Comparison of ENCODE assay signal across 7 cellular contexts in genomic region chr1:93701619-93702018, GRCh38. TPM values are rescaled to one million over a fixed set of nuclear protein-coding genes. Genes with fewer than 3 reads are reported as not detected.
A peak's percentile ranks its signal among the peaks of the same experiment; 100 is the strongest.
DNase-seq lines count a peak whose midpoint lies in the region; ATAC-seq, FAIRE-seq and TF ChIP-seq lines count a peak whose summit lies in the region.

No MANE protein-coding gene starts in this region.

- no peaks in the 10 kb centered on the region for H3K27me3 ChIP-seq in smooth muscle cell (ENCODE audit: low read depth)

- ATAC-seq in GM18858 (IDR thresholded peaks at IDR 0.05; ENCODE audit: unreplicated experiment) (no peak), left lobe of liver (no peak)

- H3K4me2 ChIP-seq in smooth muscle cell, result peak overlapping the region; percentile 52

- no peaks in the 10 kb centered on the region for H3F3A ChIP-seq in smooth muscle cell (ENCODE audit: low read depth)

- H3K9me3 ChIP-seq in smooth muscle cell (replicated peaks; ENCODE audit: low read depth), result no peaks in the 10 kb centered on the region

- H3K4me3 ChIP-seq in fibroblast of mammary gland (ENCODE audit: control insufficient read depth, low read depth, low read length) (no peak overlapping the region), smooth muscle cell (no peak overlapping the region)

- no peaks in the 10 kb centered on the region for H3K36me3 ChIP-seq in smooth muscle cell (ENCODE audit: low read depth)

- no peaks in the 10 kb centered on the region for H4K20me1 ChIP-seq in smooth muscle cell (ENCODE audit: low read depth)

- peak overlapping the region; percentile 74 for H3K9ac ChIP-seq in smooth muscle cell (ENCODE audit: low read depth)

- peak; percentile 77 for FAIRE-seq in GM18507 (lab: Jason Lieb, UNC)
- FAIRE-seq in RCC 7860 (lab: Jason Lieb, UNC), result peak; percentile 98

- H3K27ac ChIP-seq in smooth muscle cell (ENCODE audit: low read depth), result peak overlapping the region; percentile 94

- peaks cover 20% of the 10 kb centered on the region for H3K4me1 ChIP-seq in smooth muscle cell (ENCODE audit: low read depth)

- TF ChIP-seq CTCF in fibroblast of mammary gland (conservative IDR thresholded peaks at IDR 0.05; ENCODE audit: control insufficient read depth, insufficient read depth, low read depth, low read length) (no peak), smooth muscle cell (IDR thresholded peaks at IDR 0.05; ENCODE audit: borderline replicate concordance, insufficient read depth, poor library complexity, severe bottlenecking) (no peak)

- no peaks in the 10 kb centered on the region for H3K79me2 ChIP-seq in smooth muscle cell (ENCODE audit: low read depth)

- DNase-seq in GM18507 (ENCODE audit: extremely low spot score, insufficient read length, low read depth), result no peak
- DNase-seq in RCC 7860 (ENCODE audit: low spot score), result peak; percentile 100
- DNase-seq in fibroblast of mammary gland (ENCODE audit: low read depth), result peak; percentile 98
- DNase-seq in smooth muscle cell (lab: John Stamatoyannopoulos, UW; ENCODE audit: unreplicated experiment), result no peak
- DNase-seq in central memory CD4-positive, alpha-beta T cell, result no peak
- DNase-seq in left lobe of liver (ENCODE audit: low spot score), result no peak

- no peak overlapping the region for H2AFZ ChIP-seq in smooth muscle cell (ENCODE audit: low read depth)

RNA-seq across cellular contexts. Expression of gene BCAR3, which starts 20.0 kb away (rescaled TPM):
- 24.9 and 25.6 TPM in 2 replicates for total RNA-seq in smooth muscle cell
- polyA plus RNA-seq in smooth muscle cell, result 21.4 and 26.7 TPM in 2 replicates
- 16.8 TPM for total RNA-seq in left lobe of liver

Comparison
In these comparisons a context has a peak if more than half of its experiments do, and no peak if none do; other contexts are left out.
1. DNase-seq: peak in RCC 7860 (single experiment) and fibroblast of mammary gland (single experiment); none in GM18507 (single experiment), smooth muscle cell (single experiment), central memory CD4-positive, alpha-beta T cell (single experiment) and left lobe of liver (single experiment).